In the genomic region with DNA sequence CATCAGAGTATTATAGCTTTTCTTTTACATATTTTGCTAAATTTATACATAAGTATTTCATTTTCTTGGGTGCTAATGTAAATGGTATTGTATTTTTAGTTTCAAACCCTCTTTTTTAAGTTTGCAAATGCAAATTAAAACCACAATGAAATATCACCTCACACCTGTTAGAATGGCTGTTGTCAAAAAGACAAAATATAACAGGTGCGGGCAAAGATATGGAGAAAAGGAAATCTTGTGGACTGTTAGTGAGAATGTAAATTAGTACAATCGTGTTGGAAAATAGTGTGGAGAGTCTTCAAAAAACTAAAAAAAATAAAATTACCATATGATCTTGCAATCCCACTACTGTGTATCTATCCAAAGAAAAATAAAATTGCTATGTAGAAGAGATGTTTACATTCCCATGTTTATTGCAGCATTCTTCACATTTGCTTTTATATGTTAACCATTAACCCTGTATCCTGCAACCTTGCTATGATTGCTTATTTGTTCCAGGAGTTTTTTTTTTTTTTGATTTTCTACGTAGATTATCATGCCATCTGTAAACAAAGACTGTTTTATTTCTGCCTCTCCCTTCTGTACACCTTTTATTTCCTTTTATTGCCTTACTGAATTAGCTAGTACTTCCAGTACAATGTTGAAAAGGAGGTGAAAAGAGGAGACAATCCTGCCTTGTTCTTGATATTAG, we compare ENCODE assay signal across 21 cellular contexts.
DNase-seq lines count a peak whose midpoint lies in the region; TF ChIP-seq lines count a peak whose summit lies in the region.
"Had no signal": no experiment of that assay in that cellular context is flagged by ENCODE, and none has a peak within 500 bp of the region (broad histone marks: within the 10 kb centered on the region; RNA-seq: fewer than 3 reads in every experiment).

No MANE protein-coding gene starts in this region.

- H3K27ac ChIP-seq in VCaP: peak overlapping the region; percentile 66
- H3K27ac ChIP-seq: C4-2B had no signal

- H3K4me3 ChIP-seq in LNCaP clone FGC (ENCODE audit: low read depth, low read length): peak overlapping the region; percentile 11; the same call in 1 of the 2 replicates
- H3K4me3 ChIP-seq: GM23338 had no signal

- TF ChIP-seq CTCF in LNCaP clone FGC (IDR thresholded peaks at IDR 0.05; ENCODE audit: control insufficient read depth, extremely low read depth, insufficient read depth) (no peak), VCaP (conservative IDR thresholded peaks at IDR 0.05) (no peak)

- DNase-seq in LNCaP clone FGC (ENCODE audit: low read depth) (peak; percentile 42), myocyte (ENCODE audit: low read depth) (peak; percentile 61), SK-N-DZ (ENCODE audit: low spot score) (no peak), retina (no peak), occipital lobe (lab: John Stamatoyannopoulos, UW) (no peak)
- DNase-seq in effector CD4-positive, alpha-beta T cell: no peak
- DNase-seq: Caco-2; CD8-positive, alpha-beta T cell; DMS79 treated with DMSO at 0.1 percent for 48 hours; H9; MV-4-11; NCI-H1105; NCI-H2029; NCI-H446; NCI-H524 treated with DMSO at 0.1 percent for 48 hours; NCI-H774; Right ventricle myocardium superior; RPMI8226 had no signal

Comparison
In these comparisons a context has a peak if more than half of its experiments do, and no peak if none do; other contexts are left out.
1. DNase-seq: peak in LNCaP clone FGC (single experiment) and myocyte (single experiment); none in SK-N-DZ (single experiment), retina (single experiment), occipital lobe (single experiment) and effector CD4-positive, alpha-beta T cell (single experiment).